In genomic region chr1:244958593-244958992, GRCh38 we compare ENCODE assay signal across 7 cellular contexts.
"Had no signal": no experiment of that assay in that cellular context is flagged by ENCODE, and none has a peak within 500 bp of the region (broad histone marks: within the 10 kb centered on the region; RNA-seq: fewer than 3 reads in every experiment).

No MANE protein-coding gene starts in this region.

- H3K9me3 ChIP-seq: HAP-1 had no signal

- H3K36me3 ChIP-seq: HAP-1 had no signal

- H3K27ac ChIP-seq: HL-60, KMS-11 had no signal

- H3K4me2 ChIP-seq: KMS-11 had no signal

- DNase-seq: GOT3, H7, HFFc6, KBM-7 had no signal

- H3K4me3 ChIP-seq: HAP-1 had no signal
